ENCODE assay signal across 8 cellular contexts in genomic region chr11:32052218-32052617, GRCh38. TPM values are rescaled to one million over a fixed set of nuclear protein-coding genes. Genes with fewer than 3 reads are reported as not detected.
DNase-seq lines count a peak whose midpoint lies in the region; ATAC-seq lines count a peak whose summit lies in the region.

No MANE protein-coding gene starts in this region.

- ATAC-seq in GM21381 (IDR thresholded peaks at IDR 0.05; ENCODE audit: unreplicated experiment) (peak; percentile 51), GM19023 (IDR thresholded peaks at IDR 0.05; ENCODE audit: unreplicated experiment) (no peak)

- peak; percentile 78 for DNase-seq in CD1c-positive myeloid dendritic cell (ENCODE audit: extremely low spot score)
- DNase-seq in NCI-H2107 treated with DMSO at 0.1 percent for 48 hours (lab: John Stamatoyannopoulos, UW; ENCODE audit: unreplicated experiment) = peak; percentile 11
- DNase-seq in activated CD4-positive, alpha-beta T cell treated with anti-CD3 and anti-CD28 coated beads, Interleukin-2, amount 50 U/mL, for 1 hour = peak; percentile 41
- peak; percentile 82 for DNase-seq in dermis blood vessel endothelial cell
- DNase-seq in medulla oblongata (ENCODE audit: extremely low spot score) = peak; percentile 81
- DNase-seq in stimulated activated CD8-positive, alpha-beta memory T cell treated with anti-CD3 and anti-CD28 coated beads, Interleukin-15, amount 100 ng/mL, for 24 hours (ENCODE audit: low read depth) = peak; percentile 2

RNA-seq across cellular contexts. Expression of gene RCN1, which starts 38.7 kb away (rescaled TPM):
- total RNA-seq in dermis blood vessel endothelial cell = 299 and 565 TPM in 2 replicates

Comparison
In these comparisons a context has a peak if more than half of its experiments do, and no peak if none do; other contexts are left out.
1. DNase-seq: peak in every context shown above with its lines; median percentile 82 in dermis blood vessel endothelial cell; 81 in medulla oblongata; 78 in CD1c-positive myeloid dendritic cell; 41 in activated CD4-positive, alpha-beta T cell treated with anti-CD3 and anti-CD28 coated beads, Interleukin-2, amount 50 U/mL, for 1 hour; 11 in NCI-H2107 treated with DMSO at 0.1 percent for 48 hours; 2 in stimulated activated CD8-positive, alpha-beta memory T cell treated with anti-CD3 and anti-CD28 coated beads, Interleukin-15, amount 100 ng/mL, for 24 hours.